Comparison of ENCODE assay signal across 7 cellular contexts in the genomic region with DNA sequence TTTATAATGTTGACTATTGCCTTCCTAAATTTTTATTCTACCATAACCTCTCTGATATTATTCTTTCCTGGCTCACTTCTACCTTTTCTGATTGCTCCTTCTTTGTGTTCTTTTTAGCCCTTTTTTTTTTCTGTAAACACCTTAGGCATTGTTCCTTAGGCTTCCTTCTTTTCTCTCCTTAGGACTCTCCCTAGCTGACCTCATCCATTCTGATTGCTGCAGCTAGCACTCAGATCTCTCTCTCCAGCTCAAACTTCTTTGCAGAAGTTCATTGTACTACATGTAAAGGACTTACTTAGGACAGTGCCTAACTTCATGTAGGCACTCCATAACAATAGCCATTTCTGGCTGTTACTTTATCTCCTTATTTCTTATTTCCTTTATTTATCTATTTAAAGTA.
DNase-seq lines count a peak whose midpoint lies in the region; FAIRE-seq and TF ChIP-seq lines count a peak whose summit lies in the region.
"Not testable (repeated sequence)": the region's sequence is repeated elsewhere in the genome, so short reads cannot be mapped to it uniquely, and the experiment has no call there.

No MANE protein-coding gene starts in this region.

- H3F3A ChIP-seq in PC-9 (ENCODE audit: insufficient read depth, low read depth) = peaks cover 38% of the 10 kb centered on the region

- peak overlapping the region; percentile 64 for H3K4me2 ChIP-seq in PC-9

- not testable (repeated sequence) for FAIRE-seq in bronchial epithelial cell (lab: Jason Lieb, UNC)

- not testable (repeated sequence) for H3K27me3 ChIP-seq in PC-9 (ENCODE audit: insufficient read depth, low read depth); bronchial epithelial cell (ENCODE audit: control insufficient read depth, insufficient read depth, low read length); transverse colon

- H3K36me3 Mint-ChIP-seq in nephron (ENCODE audit: low read depth) = not testable (repeated sequence)

- DNase-seq in DMS53 treated with DMSO at 0.1 percent for 48 hours (lab: John Stamatoyannopoulos, UW; ENCODE audit: unreplicated experiment) = peak; percentile 10
- DNase-seq in PC-9; epithelial cell of prostate (ENCODE audit: low read depth, low spot score); transverse colon: not testable (repeated sequence)
- peak; percentile 38 for DNase-seq in bronchial epithelial cell (ENCODE audit: low read depth)
- DNase-seq in kidney tubule cell (ENCODE audit: low spot score) = peak; percentile 43

- not testable (repeated sequence) for H3K9me2 ChIP-seq in PC-9 (ENCODE audit: insufficient read depth)

- H3K27ac Mint-ChIP-seq in nephron = peak overlapping the region in 2 of 3 experiments; percentile 8 to 40

- H3K27ac ChIP-seq in PC-9 (peak overlapping the region; percentile 70), epithelial cell of prostate (peak overlapping the region; percentile 47), transverse colon (peak overlapping the region in 3 of 4 donors; percentile 7 to 13 (median 7))

- POLR2A ChIA-PET in PC-9 (lab: Charles Lee; ENCODE audit: unreplicated experiment) = interaction anchor here (0.6 kb wide), 1 partner anchor 46 kb away, joined by 3 read pairs; no protein-coding TSS in a partner anchor

- H3K9me3 Mint-ChIP-seq in nephron = not testable (repeated sequence)

- BruUV-seq in PC-9 (replicated peaks; lab: Mats Ljungman, UMichigan) = not testable (repeated sequence)

- not testable (repeated sequence) for H3K79me2 ChIP-seq in PC-9 (ENCODE audit: low read depth)

- not testable (repeated sequence) for H3K9me3 ChIP-seq in PC-9 (ENCODE audit: insufficient read depth, low read depth); transverse colon

- H4K20me1 ChIP-seq in PC-9 (ENCODE audit: insufficient read depth) = not testable (repeated sequence)

- TF ChIP-seq POLR2A in transverse colon (IDR thresholded peaks at IDR 0.05) = not testable (repeated sequence)

- not testable (repeated sequence) for H3K4me3 Mint-ChIP-seq in nephron

- H3K36me3 ChIP-seq in PC-9 (ENCODE audit: low read depth) = 0 out of 2 replicates have a peak, but pooled peaks cover 11% of the 10 kb centered on the region
- not testable (repeated sequence) for H3K36me3 ChIP-seq in bronchial epithelial cell (ENCODE audit: control insufficient read depth, insufficient read depth, low read length); transverse colon

- H2AFZ ChIP-seq in PC-9 = not testable (repeated sequence)

- peaks cover 44% of the 10 kb centered on the region for H3K4me1 Mint-ChIP-seq in nephron

- not testable (repeated sequence) for TF ChIP-seq EP300 in transverse colon (IDR thresholded peaks at IDR 0.05; ENCODE audit: low read depth)

- not testable (repeated sequence) for H3K27me3 Mint-ChIP-seq in nephron (ENCODE audit: low read depth)

- H3K4me1 ChIP-seq in PC-9 (replicated peaks; ENCODE audit: insufficient read depth) (peaks cover 62% of the 10 kb centered on the region), transverse colon (peaks cover 0 to 48% (median 9%) of the 10 kb centered on the region in 4 donors)

- intact Hi-C loops in PC-9 (cut with micrococcal nuclease; ENCODE audit: unreplicated experiment) = loop anchor here (5.0 to 10.0 kb wide), 2 partner anchors 121 to 282 kb away; no protein-coding TSS in a partner anchor
- intact Hi-C loops in transverse colon (cut with DNase I; ENCODE audit: low total_unique reads) = loop anchor here (10.0 kb wide), 1 partner anchor 258 kb away; no protein-coding TSS in a partner anchor

- CTCF ChIA-PET in PC-9 (lab: Charles Lee) = not testable (repeated sequence)

- in situ Hi-C loops in transverse colon (cut with MboI; ENCODE audit: low pct_ligation_motif_present in 1 of 4, low pct_unique_long_range_greater_than_20kb in 1 of 4, low sequenced_read_pairs in 3 of 4) = not testable (repeated sequence)

- not testable (repeated sequence) for TF ChIP-seq CTCF in PC-9 (conservative IDR thresholded peaks at IDR 0.05); bronchial epithelial cell (IDR thresholded peaks at IDR 0.05; ENCODE audit: insufficient read depth, low read length, severe bottlenecking); nephron (IDR thresholded peaks at IDR 0.05; ENCODE audit: unreplicated experiment in 3 of 3); transverse colon (IDR thresholded peaks at IDR 0.05)

- H3K4me3 ChIP-seq in PC-9 = peak overlapping the region; percentile 18; the same call in 1 of the 2 replicates
- H3K4me3 ChIP-seq in bronchial epithelial cell (ENCODE audit: low read depth, low read length); transverse colon: not testable (repeated sequence)

Comparison
In these comparisons a context has a peak if more than half of its experiments do, and no peak if none do; other contexts are left out.
1. H3K27ac ChIP-seq: peak in every context shown above with its lines; median percentile 70 in PC-9; 47 in epithelial cell of prostate; 7 in transverse colon.